In genomic region chr2:179837408-179837807, GRCh38 we compare ENCODE assay signal across 15 cellular contexts. TPM values are rescaled to one million over a fixed set of nuclear protein-coding genes. Genes with fewer than 3 reads are reported as not detected.
A peak's percentile ranks its signal among the peaks of the same experiment; 100 is the strongest.
DNase-seq lines count a peak whose midpoint lies in the region; ATAC-seq and TF ChIP-seq lines count a peak whose summit lies in the region.
"Had no signal": no experiment of that assay in that cellular context is flagged by ENCODE, and none has a peak within 500 bp of the region (broad histone marks: within the 10 kb centered on the region; RNA-seq: fewer than 3 reads in every experiment).

No MANE protein-coding gene starts in this region.

- H3K36me3 ChIP-seq in GM23248 (ENCODE audit: low read depth): no peaks in the 10 kb centered on the region
- H3K36me3 ChIP-seq in RWPE2 (ENCODE audit: low read depth): no peaks in the 10 kb centered on the region
- no peaks in the 10 kb centered on the region for H3K36me3 ChIP-seq in gastrocnemius medialis
- no peaks in the 10 kb centered on the region for H3K36me3 ChIP-seq in suprapubic skin
- H3K36me3 ChIP-seq: ovary, SJSA1 had no signal

- H3K4me3 Mint-ChIP-seq in T-helper 17 cell: no peak overlapping the region
- H3K4me3 Mint-ChIP-seq: stimulated activated naive CD8-positive, alpha-beta T cell treated with anti-CD3 and anti-CD28 coated beads, Interleukin-15, amount 100 ng/mL, for 72 hours had no signal

- TF ChIP-seq EP300 in suprapubic skin (IDR thresholded peaks at IDR 0.05): no peak

- H3K9me3 ChIP-seq in GM23248 (ENCODE audit: low read depth): no peaks in the 10 kb centered on the region
- no peaks in the 10 kb centered on the region for H3K9me3 ChIP-seq in RWPE2 (ENCODE audit: severe bottlenecking)
- no peaks in the 10 kb centered on the region for H3K9me3 ChIP-seq in gastrocnemius medialis
- no peaks in the 10 kb centered on the region for H3K9me3 ChIP-seq in T-helper 17 cell (ENCODE audit: control insufficient read depth, low read length, poor library complexity, severe bottlenecking)
- H3K9me3 ChIP-seq in suprapubic skin: no peaks in the 10 kb centered on the region
- H3K9me3 ChIP-seq: ovary, SJSA1 had no signal

- 35% methylated on average over 4 of the region's 4 CpGs for WGBS in GM23248 (ENCODE audit: low coverage in 1 of 2, low lambda C conversion rate in 2 of 2, missing lambda C conversion rate in 2 of 2), 2 experiments
- WGBS in suprapubic skin: 60% methylated on average over 4 of the region's 4 CpGs

- H3K9me2 ChIP-seq in GM23248 (ENCODE audit: insufficient read depth): no peaks in the 10 kb centered on the region

- H3K27ac ChIP-seq in GM23248: no peak overlapping the region
- H3K27ac ChIP-seq in RWPE2 (ENCODE audit: poor library complexity, severe bottlenecking): no peak overlapping the region
- H3K27ac ChIP-seq in gastrocnemius medialis: peak overlapping the region; percentile 73 to 78 (median 76)
- H3K27ac ChIP-seq in suprapubic skin: no peak overlapping the region
- H3K27ac ChIP-seq: ovary, SJSA1 had no signal

- no peak overlapping the region for H3K27ac Mint-ChIP-seq in T-helper 17 cell
- H3K27ac Mint-ChIP-seq: stimulated activated naive CD8-positive, alpha-beta T cell treated with anti-CD3 and anti-CD28 coated beads, Interleukin-15, amount 100 ng/mL, for 72 hours had no signal

- H3K4me1 ChIP-seq in GM23248 (ENCODE audit: insufficient read depth) (peaks cover 8% of the 10 kb centered on the region), RWPE2 (ENCODE audit: insufficient read depth, poor library complexity, severe bottlenecking) (no peaks in the 10 kb centered on the region), gastrocnemius medialis (peaks cover 5 to 13% of the 10 kb centered on the region in 2 donors), suprapubic skin (no peaks in the 10 kb centered on the region)

- DNase-seq in GM23248: peak; percentile 76
- DNase-seq in RWPE2 (ENCODE audit: low spot score): no peak
- DNase-seq in epithelial cell of proximal tubule (ENCODE audit: low read depth): peak; percentile 56
- DNase-seq in gastrocnemius medialis: peak in 1 of 2 donors; percentile 24
- no peak for DNase-seq in T-helper 17 cell
- DNase-seq in suprapubic skin (ENCODE audit: low spot score in 2 of 2): no peak
- DNase-seq in SHP77 treated with DMSO at 0.1 percent for 48 hours (lab: John Stamatoyannopoulos, UW): no peak
- DNase-seq: DMS 273 treated with DMSO at 0.1 percent for 48 hours; NCI-H446; ovary; stimulated activated CD4-positive, alpha-beta T cell treated with anti-CD3 and anti-CD28 coated beads, Interleukin-4, amount 100 ng/mL, for 24 hours; stimulated activated naive CD8-positive, alpha-beta T cell treated with anti-CD3 and anti-CD28 coated beads, Interleukin-15, amount 100 ng/mL, for 72 hours had no signal

- ATAC-seq in RWPE2 (ENCODE audit: low read depth) (peak; percentile 65), gastrocnemius medialis (peak; percentile 82 to 97), T-helper 17 cell (no peak), GM21390 (IDR thresholded peaks at IDR 0.05; ENCODE audit: unreplicated experiment) (no peak)
- ATAC-seq: activated CD4-positive, CD25-positive, alpha-beta regulatory T cell treated with anti-CD3 and anti-CD28 coated beads, Interleukin-2, amount 50 U/mL, for 24 hours; stimulated activated naive CD8-positive, alpha-beta T cell treated with anti-CD3 and anti-CD28 coated beads, Interleukin-15, amount 100 ng/mL, for 72 hours had no signal

- in situ Hi-C loops in GM23248 (cut with MboI) (no loop called here), gastrocnemius medialis (cut with MboI; ENCODE audit: low sequenced_read_pairs in 4 of 4) (no loop called here)

- H3F3A ChIP-seq in GM23248 (ENCODE audit: insufficient read depth): no peaks in the 10 kb centered on the region

- H3K27me3 Mint-ChIP-seq in T-helper 17 cell: peaks cover 10% of the 10 kb centered on the region
- H3K27me3 Mint-ChIP-seq: stimulated activated naive CD8-positive, alpha-beta T cell treated with anti-CD3 and anti-CD28 coated beads, Interleukin-15, amount 100 ng/mL, for 72 hours had no signal

- TF ChIP-seq POLR2A in gastrocnemius medialis (IDR thresholded peaks at IDR 0.05) (no peak), suprapubic skin (IDR thresholded peaks at IDR 0.05) (no peak)

- H3K4me3 ChIP-seq in GM23248 (no peak overlapping the region), RWPE2 (ENCODE audit: severe bottlenecking) (no peak overlapping the region), epithelial cell of proximal tubule (ENCODE audit: low read depth, low read length) (no peak overlapping the region), gastrocnemius medialis (peak overlapping the region; percentile 6 to 19 (median 10)), suprapubic skin (no peak overlapping the region)
- H3K4me3 ChIP-seq: ovary, SJSA1 had no signal

- H3K27me3 ChIP-seq in GM23248 (replicated peaks; ENCODE audit: insufficient read depth): no peaks in the 10 kb centered on the region
- H3K27me3 ChIP-seq in RWPE2 (ENCODE audit: insufficient read depth, poor library complexity, severe bottlenecking): no peaks in the 10 kb centered on the region
- H3K27me3 ChIP-seq in gastrocnemius medialis: no peaks in the 10 kb centered on the region
- no peaks in the 10 kb centered on the region for H3K27me3 ChIP-seq in suprapubic skin
- H3K27me3 ChIP-seq: ovary had no signal

- no peaks in the 10 kb centered on the region for H3K79me2 ChIP-seq in GM23248 (ENCODE audit: insufficient read depth)

- intact Hi-C loops in gastrocnemius medialis (cut with DNase I; ENCODE audit: low total_unique reads): no loop called here

- peaks cover 2% of the 10 kb centered on the region for H3K4me1 Mint-ChIP-seq in T-helper 17 cell
- H3K4me1 Mint-ChIP-seq: stimulated activated naive CD8-positive, alpha-beta T cell treated with anti-CD3 and anti-CD28 coated beads, Interleukin-15, amount 100 ng/mL, for 72 hours had no signal

- H3K4me2 ChIP-seq in GM23248 (ENCODE audit: unreplicated experiment): no peak overlapping the region

- no peak overlapping the region for H2AFZ ChIP-seq in GM23248

- H3K9ac ChIP-seq in GM23248: no peak overlapping the region

- no peaks in the 10 kb centered on the region for H3K36me3 Mint-ChIP-seq in T-helper 17 cell (ENCODE audit: low read depth)

- no peaks in the 10 kb centered on the region for H4K20me1 ChIP-seq in GM23248 (ENCODE audit: insufficient read depth)

- TF ChIP-seq CTCF in RWPE2 (IDR thresholded peaks at IDR 0.05; ENCODE audit: poor library complexity, severe bottlenecking) (no peak), epithelial cell of proximal tubule (conservative IDR thresholded peaks at IDR 0.05; ENCODE audit: low read depth, low read length) (no peak), gastrocnemius medialis (IDR thresholded peaks at IDR 0.05 in 4 of 5, conservative IDR thresholded peaks at IDR 0.05 in 1 of 5) (no peak), suprapubic skin (IDR thresholded peaks at IDR 0.05) (no peak)

RNA-seq across cellular contexts. Expression of gene ZNF385B, which starts 24.0 kb away (rescaled TPM):
- total RNA-seq in GM23248 (2014; rRNA removed; shearing (Covaris generic)): not detected in 2 replicates
- polyA plus RNA-seq in GM23248 (2016; fragmentation: Nextera tagmentation; extraction: Ambion mirVana): 0.30 TPM in 1 of 2 replicates, not detected in the other
- total RNA-seq in epithelial cell of proximal tubule (under 0.01 and 0.69 TPM in 2 replicates), gastrocnemius medialis (10 to 100 TPM in 2 of 4 donors, 1 to 10 TPM in 2; 9.7 to 24.9 (median 11.4) TPM), T-helper 17 cell (not detected), suprapubic skin (1 to 10 TPM in 3 of 4 donors, under 1 TPM in 1; 0.89 to 3.6 (median 1.8) TPM)
- total RNA-seq: SJSA1 had no signal

Comparison
In these comparisons a context has a peak if more than half of its experiments do, and no peak if none do; other contexts are left out.
1. DNase-seq: peak in GM23248 (single experiment) and epithelial cell of proximal tubule (single experiment); none in RWPE2 (single experiment), T-helper 17 cell (0 of 3), suprapubic skin (0 of 2) and SHP77 treated with DMSO at 0.1 percent for 48 hours (single experiment).
2. H3K27ac ChIP-seq: peak in gastrocnemius medialis (4 of 4); none in GM23248 (single experiment), RWPE2 (single experiment) and suprapubic skin (single experiment).
3. H3K4me3 ChIP-seq: peak in gastrocnemius medialis (4 of 4); none in GM23248 (single experiment), RWPE2 (single experiment), epithelial cell of proximal tubule (single experiment) and suprapubic skin (single experiment).
4. ATAC-seq: peak in RWPE2 (single experiment) and gastrocnemius medialis (2 of 2); none in T-helper 17 cell (single experiment) and GM21390 (single experiment).